In genomic region chr3:42846682-42847522, GRCh38 we compare ENCODE assay signal across 9 cellular contexts. TPM values are rescaled to one million over a fixed set of nuclear protein-coding genes. Genes with fewer than 3 reads are reported as not detected.
DNase-seq lines count a peak whose midpoint lies in the region; ATAC-seq lines count a peak whose summit lies in the region.
"Had no signal": no experiment of that assay in that cellular context is flagged by ENCODE, and none has a peak within 500 bp of the region (broad histone marks: within the 10 kb centered on the region; RNA-seq: fewer than 3 reads in every experiment).

No MANE protein-coding gene starts in this region.

- H3K4me1 ChIP-seq in CD8-positive, alpha-beta memory T cell (ENCODE audit: insufficient read depth, low read length) = peaks cover 9% of the 10 kb centered on the region
- H3K4me1 ChIP-seq in mucosa of rectum (ENCODE audit: control insufficient read depth in 2 of 2, insufficient read depth in 2 of 2, low read length in 2 of 2) = peaks cover 3 to 4% of the 10 kb centered on the region in 2 donors
- H3K4me1 ChIP-seq: parathyroid adenoma had no signal

- peak overlapping the region in 7 of 8 donors; percentile 25 to 70 (median 40) for H3K27ac Mint-ChIP-seq in CD8-positive, alpha-beta memory T cell
- H3K27ac Mint-ChIP-seq in activated CD4-positive, alpha-beta memory T cell treated with anti-CD3 and anti-CD28 coated beads, Interleukin-2, amount 10 ng/mL, durations not matched to agents 7 days and 5 days = peak overlapping the region; percentile 67

- no peaks in the 10 kb centered on the region for H3K27me3 ChIP-seq in CD8-positive, alpha-beta memory T cell (ENCODE audit: insufficient read depth, low read length, poor library complexity, severe bottlenecking)
- no peaks in the 10 kb centered on the region for H3K27me3 ChIP-seq in mucosa of rectum (ENCODE audit: control insufficient read depth in 2 of 2, insufficient read depth in 2 of 2, low read length in 2 of 2)

- CTCF ChIA-PET in CD8-positive, alpha-beta memory T cell (lab: Charles Lee) = interaction anchor here (1.2 kb wide), 1 partner anchor 35 kb away, joined by 3 read pairs; no protein-coding TSS in a partner anchor
- CTCF ChIA-PET in activated CD4-positive, alpha-beta memory T cell treated with anti-CD3 and anti-CD28 coated beads, Interleukin-2, amount 10 ng/mL, durations not matched to agents 7 days and 5 days (lab: Charles Lee) = interaction anchor here (1.4 kb wide), 1 partner anchor 15 kb away, joined by 4 read pairs; no protein-coding TSS in a partner anchor

- no peak overlapping the region for H3K9ac ChIP-seq in mucosa of rectum (ENCODE audit: low read depth in 1 of 2, low read length in 2 of 2)
- H3K9ac ChIP-seq: parathyroid adenoma had no signal

- H3K4me3 ChIP-seq in CD8-positive, alpha-beta memory T cell (ENCODE audit: low read length) = no peak overlapping the region
- no peak overlapping the region for H3K4me3 ChIP-seq in mucosa of rectum (ENCODE audit: low read length in 2 of 2)

- POLR2A ChIA-PET in CD8-positive, alpha-beta memory T cell (lab: Charles Lee) = no interaction called here
- POLR2A ChIA-PET in activated CD4-positive, alpha-beta memory T cell treated with anti-CD3 and anti-CD28 coated beads, Interleukin-2, amount 10 ng/mL, durations not matched to agents 7 days and 5 days (lab: Charles Lee) = no interaction called here

- peak in 1 of 5 donors; percentile 3 for DNase-seq in CD8-positive, alpha-beta memory T cell
- peak; percentile 27 for DNase-seq in activated CD4-positive, alpha-beta memory T cell treated with anti-CD3 and anti-CD28 coated beads, Interleukin-2, amount 10 ng/mL, durations not matched to agents 7 days and 5 days
- DNase-seq in activated effector memory CD4-positive, alpha-beta T cell treated with anti-CD3 and anti-CD28 coated beads, Interleukin-2, amount 50 U/mL, for 16 hours = no peak
- DNase-seq in T1000 (lab: John Stamatoyannopoulos, UW) = no peak
- no peak for DNase-seq in AG08396 (ENCODE audit: low spot score)
- DNase-seq in NCI-H2227 treated with DMSO at 0.1 percent for 48 hours (lab: John Stamatoyannopoulos, UW) = no peak

- H3K4me3 Mint-ChIP-seq in CD8-positive, alpha-beta memory T cell = no peak overlapping the region
- H3K4me3 Mint-ChIP-seq in activated CD4-positive, alpha-beta memory T cell treated with anti-CD3 and anti-CD28 coated beads, Interleukin-2, amount 10 ng/mL, durations not matched to agents 7 days and 5 days = peak overlapping the region; percentile 22

- no peaks in the 10 kb centered on the region for H3K9me3 ChIP-seq in CD8-positive, alpha-beta memory T cell (ENCODE audit: low read length)
- no peaks in the 10 kb centered on the region for H3K9me3 ChIP-seq in mucosa of rectum (ENCODE audit: control insufficient read depth in 2 of 2, low read length in 2 of 2)

- H3K4me1 Mint-ChIP-seq in CD8-positive, alpha-beta memory T cell = peaks cover 9 to 15% (median 14%) of the 10 kb centered on the region in 3 donors
- peaks cover 17% of the 10 kb centered on the region for H3K4me1 Mint-ChIP-seq in activated CD4-positive, alpha-beta memory T cell treated with anti-CD3 and anti-CD28 coated beads, Interleukin-2, amount 10 ng/mL, durations not matched to agents 7 days and 5 days

- H3K36me3 Mint-ChIP-seq in CD8-positive, alpha-beta memory T cell = no peaks in the 10 kb centered on the region
- no peaks in the 10 kb centered on the region for H3K36me3 Mint-ChIP-seq in activated CD4-positive, alpha-beta memory T cell treated with anti-CD3 and anti-CD28 coated beads, Interleukin-2, amount 10 ng/mL, durations not matched to agents 7 days and 5 days (ENCODE audit: low read depth)

- peak; percentile 80 for ATAC-seq in HG02884 (IDR thresholded peaks at IDR 0.05; ENCODE audit: unreplicated experiment)

- no peaks in the 10 kb centered on the region for H3K9me3 Mint-ChIP-seq in CD8-positive, alpha-beta memory T cell
- no peaks in the 10 kb centered on the region for H3K9me3 Mint-ChIP-seq in activated CD4-positive, alpha-beta memory T cell treated with anti-CD3 and anti-CD28 coated beads, Interleukin-2, amount 10 ng/mL, durations not matched to agents 7 days and 5 days

- H3K27ac ChIP-seq in CD8-positive, alpha-beta memory T cell (ENCODE audit: low read depth, low read length) = no peak overlapping the region
- peak overlapping the region; percentile 52 to 53 for H3K27ac ChIP-seq in mucosa of rectum (ENCODE audit: low read depth in 2 of 2, low read length in 2 of 2)
- H3K27ac ChIP-seq: parathyroid adenoma had no signal

- peaks cover 0 to 2% of the 10 kb centered on the region in 2 donors for H3K27me3 Mint-ChIP-seq in CD8-positive, alpha-beta memory T cell
- H3K27me3 Mint-ChIP-seq in activated CD4-positive, alpha-beta memory T cell treated with anti-CD3 and anti-CD28 coated beads, Interleukin-2, amount 10 ng/mL, durations not matched to agents 7 days and 5 days = peaks cover 2% of the 10 kb centered on the region

- no peaks in the 10 kb centered on the region for H3K36me3 ChIP-seq in CD8-positive, alpha-beta memory T cell (ENCODE audit: insufficient read depth, low read length)
- H3K36me3 ChIP-seq in mucosa of rectum (ENCODE audit: control insufficient read depth in 2 of 2, insufficient read depth in 2 of 2, low read length in 2 of 2) = no peaks in the 10 kb centered on the region

RNA-seq across cellular contexts. Expression of gene CYP8B1, which starts 28.8 kb away (rescaled TPM):
- total RNA-seq in CD8-positive, alpha-beta memory T cell = not detected
- not detected for polyA plus RNA-seq in CD8-positive, alpha-beta memory T cell
- not detected for total RNA-seq in activated CD4-positive, alpha-beta memory T cell treated with anti-CD3 and anti-CD28 coated beads, Interleukin-2, amount 10 ng/mL, durations not matched to agents 7 days and 5 days

RNA-seq across cellular contexts. Expression of gene ACKR2, which starts 37.7 kb away (rescaled TPM):
- total RNA-seq in CD8-positive, alpha-beta memory T cell = under 1 TPM; 0.20 to 0.92 TPM
- polyA plus RNA-seq in CD8-positive, alpha-beta memory T cell = not detected
- 1 to 10 TPM; 2.0 to 2.3 TPM for total RNA-seq in activated CD4-positive, alpha-beta memory T cell treated with anti-CD3 and anti-CD28 coated beads, Interleukin-2, amount 10 ng/mL, durations not matched to agents 7 days and 5 days

RNA-seq across cellular contexts. Expression of gene HIGD1A, which starts 42.6 kb away (rescaled TPM):
- 10 to 100 TPM; 89.3 to 93.2 TPM for total RNA-seq in CD8-positive, alpha-beta memory T cell
- polyA plus RNA-seq in CD8-positive, alpha-beta memory T cell = 101 TPM
- 10 to 100 TPM; 56.9 to 61.2 TPM for total RNA-seq in activated CD4-positive, alpha-beta memory T cell treated with anti-CD3 and anti-CD28 coated beads, Interleukin-2, amount 10 ng/mL, durations not matched to agents 7 days and 5 days

RNA-seq across cellular contexts. Expression of gene ZNF662, which starts 59.0 kb away (rescaled TPM):
- 1 to 10 TPM; 1.1 to 1.5 TPM for total RNA-seq in CD8-positive, alpha-beta memory T cell
- not detected for polyA plus RNA-seq in CD8-positive, alpha-beta memory T cell
- total RNA-seq in activated CD4-positive, alpha-beta memory T cell treated with anti-CD3 and anti-CD28 coated beads, Interleukin-2, amount 10 ng/mL, durations not matched to agents 7 days and 5 days = under 1 TPM; 0.10 to 0.40 TPM
